ENCODE assay signal across 8 cellular contexts in the genomic region with DNA sequence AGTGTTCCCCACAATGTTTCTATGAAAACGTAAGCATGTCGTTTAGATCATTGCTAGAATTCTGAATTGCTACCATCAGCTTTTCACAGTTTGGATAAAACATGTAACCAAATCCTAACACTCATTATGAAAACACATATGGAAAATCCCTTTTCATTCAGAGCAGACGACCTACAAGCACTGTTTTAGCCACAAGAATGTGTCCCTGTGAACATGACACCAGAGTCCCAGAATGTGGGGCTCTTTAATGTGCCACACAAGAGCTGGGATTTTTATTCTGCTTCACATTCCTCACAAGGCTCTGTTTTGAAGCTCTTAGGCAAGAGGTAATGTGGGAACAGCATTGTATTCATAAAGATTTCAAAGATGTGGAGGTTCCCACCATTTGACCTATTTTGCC.
DNase-seq lines count a peak whose midpoint lies in the region; ATAC-seq and TF ChIP-seq lines count a peak whose summit lies in the region.
"Had no signal": no experiment of that assay in that cellular context is flagged by ENCODE, and none has a peak within 500 bp of the region (broad histone marks: within the 10 kb centered on the region; RNA-seq: fewer than 3 reads in every experiment).

No MANE protein-coding gene starts in this region.

- H2AFZ ChIP-seq in osteoblast (ENCODE audit: low read length) = peak overlapping the region; percentile 32

- no peak overlapping the region for H3K27ac ChIP-seq in osteoblast (ENCODE audit: low read depth, low read length)
- H3K27ac ChIP-seq: suprapubic skin had no signal

- no peak overlapping the region for H3K4me3 ChIP-seq in osteoblast (ENCODE audit: insufficient read depth, low read length)
- H3K4me3 ChIP-seq: suprapubic skin had no signal

- TF ChIP-seq CTCF in GM13977 (IDR thresholded peaks at IDR 0.05; ENCODE audit: extremely low read depth, insufficient read depth, missing control alignments) (no peak), osteoblast (IDR thresholded peaks at IDR 0.05; ENCODE audit: extremely low read depth, low read depth, low read length) (no peak)

- no peaks in the 10 kb centered on the region for H4K20me1 ChIP-seq in osteoblast (ENCODE audit: insufficient read depth, low read length)

- no peaks in the 10 kb centered on the region for H3K9me3 Mint-ChIP-seq in T-helper 2 cell treated with Interferon-gamma antibody and Interleukin-4, amounts not matched to agents 5 μg/mL and 100 μg/mL, for 36 hours

- H3K27ac Mint-ChIP-seq in T-helper 2 cell treated with Interferon-gamma antibody and Interleukin-4, amounts not matched to agents 5 μg/mL and 100 μg/mL, for 36 hours = no peak overlapping the region

- DNase-seq in GM13977 (ENCODE audit: low spot score) (peak; percentile 37), astrocyte of the hippocampus (ENCODE audit: low read depth, low spot score) (peak; percentile 68), osteoblast (ENCODE audit: insufficient read length, low spot score, missing footprints) (no peak), SIG-M5 (lab: John Stamatoyannopoulos, UW) (no peak), NCI-H2227 treated with DMSO at 0.1 percent for 48 hours (lab: John Stamatoyannopoulos, UW) (no peak)
- no peak for DNase-seq in T-helper 2 cell treated with Interferon-gamma antibody and Interleukin-4, amounts not matched to agents 5 μg/mL and 100 μg/mL, for 36 hours (ENCODE audit: low spot score)

- peak; percentile 80 for ATAC-seq in HG02884 (IDR thresholded peaks at IDR 0.05; ENCODE audit: unreplicated experiment)

- H3K4me1 Mint-ChIP-seq in T-helper 2 cell treated with Interferon-gamma antibody and Interleukin-4, amounts not matched to agents 5 μg/mL and 100 μg/mL, for 36 hours (ENCODE audit: low read depth) = peaks cover 3% of the 10 kb centered on the region

- H3K36me3 Mint-ChIP-seq in T-helper 2 cell treated with Interferon-gamma antibody and Interleukin-4, amounts not matched to agents 5 μg/mL and 100 μg/mL, for 36 hours (ENCODE audit: low read depth) = no peaks in the 10 kb centered on the region

- H3K27me3 Mint-ChIP-seq in T-helper 2 cell treated with Interferon-gamma antibody and Interleukin-4, amounts not matched to agents 5 μg/mL and 100 μg/mL, for 36 hours (ENCODE audit: low read depth) = no peaks in the 10 kb centered on the region

- no peaks in the 10 kb centered on the region for H3K9me3 ChIP-seq in osteoblast (ENCODE audit: low read depth, low read length)
- H3K9me3 ChIP-seq: suprapubic skin had no signal

- no peaks in the 10 kb centered on the region for H3K79me2 ChIP-seq in osteoblast (ENCODE audit: insufficient read depth, low read length)

- no peaks in the 10 kb centered on the region for H3K36me3 ChIP-seq in osteoblast (ENCODE audit: insufficient read depth, low read length)
- H3K36me3 ChIP-seq: suprapubic skin had no signal

- no peak overlapping the region for H3K4me2 ChIP-seq in osteoblast (ENCODE audit: insufficient read depth, low read length)

- peaks cover 9% of the 10 kb centered on the region for H3K4me1 ChIP-seq in osteoblast (ENCODE audit: insufficient read depth, low read length)

- no peaks in the 10 kb centered on the region for H3K27me3 ChIP-seq in osteoblast (ENCODE audit: insufficient read depth, low read length)
- H3K27me3 ChIP-seq: suprapubic skin had no signal

- in situ Hi-C loops in GM13977 (cut with MboI; ENCODE audit: low pct_unique_long_range_greater_than_20kb, low sequenced_read_pairs, unreplicated experiment) = no loop called here

- no peak overlapping the region for H3K4me3 Mint-ChIP-seq in T-helper 2 cell treated with Interferon-gamma antibody and Interleukin-4, amounts not matched to agents 5 μg/mL and 100 μg/mL, for 36 hours

Comparison
In these comparisons a context has a peak if more than half of its experiments do, and no peak if none do; other contexts are left out.
1. DNase-seq: peak in GM13977 (single experiment) and astrocyte of the hippocampus (single experiment); none in osteoblast (single experiment), SIG-M5 (single experiment), T-helper 2 cell treated with Interferon-gamma antibody and Interleukin-4, amounts not matched to agents 5 μg/mL and 100 μg/mL, for 36 hours (single experiment) and NCI-H2227 treated with DMSO at 0.1 percent for 48 hours (single experiment).